In genomic region chr9:136521541-136521940, GRCh38 we compare ENCODE assay signal across 18 cellular contexts. TPM values are rescaled to one million over a fixed set of nuclear protein-coding genes. Genes with fewer than 3 reads are reported as not detected.
DNase-seq lines count a peak whose midpoint lies in the region; ATAC-seq and TF ChIP-seq lines count a peak whose summit lies in the region.
"Had no signal": no experiment of that assay in that cellular context is flagged by ENCODE, and none has a peak within 500 bp of the region (broad histone marks: within the 10 kb centered on the region; RNA-seq: fewer than 3 reads in every experiment).

No MANE protein-coding gene starts in this region.

- H3K36me3 ChIP-seq in left ventricle myocardium inferior (peaks cover 54% of the 10 kb centered on the region), neuronal stem cell (replicated peaks in 1 of 2; ENCODE audit: control insufficient read depth in 2 of 2, insufficient read depth in 2 of 2, low read length in 2 of 2) (peaks cover 54 to 80% of the 10 kb centered on the region in 2 donors)

- no peak overlapping the region for H2BK120ac ChIP-seq in neuronal stem cell (ENCODE audit: low read depth, low read length)

- no peaks in the 10 kb centered on the region for H3K27me3 Mint-ChIP-seq in T-helper 17 cell
- H3K27me3 Mint-ChIP-seq: activated naive CD4-positive, alpha-beta T cell treated with anti-CD3 and anti-CD28 coated beads, Interleukin-2, amount 50 U/mL, for 24 hours; brain had no signal

- H2AK5ac ChIP-seq in neuronal stem cell (ENCODE audit: low read depth, low read length) = no peak overlapping the region

- H3K4me3 ChIP-seq in left ventricle myocardium inferior = no peak overlapping the region
- peak overlapping the region in 1 of 2 donors; percentile 59 for H3K4me3 ChIP-seq in neuronal stem cell (ENCODE audit: low read length in 2 of 2)
- H3K4me3 ChIP-seq: esophagus squamous epithelium, SJCRH30 had no signal

- peak overlapping the region; percentile 29 for H3K23ac ChIP-seq in neuronal stem cell (ENCODE audit: low read depth, low read length, poor library complexity)

- peaks cover 59% of the 10 kb centered on the region for H3K4me1 ChIP-seq in left ventricle myocardium inferior
- peaks cover 0 to 10% of the 10 kb centered on the region in 2 donors for H3K4me1 ChIP-seq in neuronal stem cell (ENCODE audit: control insufficient read depth in 2 of 2, insufficient read depth in 1 of 2, low read depth in 1 of 2, low read length in 2 of 2)

- H3K9me3 ChIP-seq in T-helper 17 cell (ENCODE audit: control insufficient read depth, low read length, poor library complexity, severe bottlenecking) = no peaks in the 10 kb centered on the region
- no peaks in the 10 kb centered on the region for H3K9me3 ChIP-seq in left ventricle myocardium inferior (replicated peaks)
- H3K9me3 ChIP-seq in neuronal stem cell (replicated peaks in 1 of 2; ENCODE audit: control insufficient read depth in 2 of 2, insufficient read depth in 1 of 2, low read depth in 1 of 2, low read length in 2 of 2) = no peaks in the 10 kb centered on the region
- H3K9me3 ChIP-seq: esophagus squamous epithelium, SJCRH30 had no signal

- H3K4ac ChIP-seq in neuronal stem cell (ENCODE audit: low read length) = no peak overlapping the region

- no peaks in the 10 kb centered on the region for H3K36me3 Mint-ChIP-seq in T-helper 17 cell (ENCODE audit: low read depth)
- H3K36me3 Mint-ChIP-seq: activated naive CD4-positive, alpha-beta T cell treated with anti-CD3 and anti-CD28 coated beads, Interleukin-2, amount 50 U/mL, for 24 hours had no signal

- H3K14ac ChIP-seq in neuronal stem cell (ENCODE audit: low read length) = no peak overlapping the region

- H2AFZ ChIP-seq in neuronal stem cell (ENCODE audit: low read length) = no peak overlapping the region

- H3K79me1 ChIP-seq in neuronal stem cell (ENCODE audit: low read depth, low read length) = peaks cover 58% of the 10 kb centered on the region

- intact Hi-C loops in left ventricle myocardium inferior (cut with micrococcal nuclease) = no loop called here

- in situ Hi-C loops in Caki2 (cut with HindIII; ENCODE audit: low pct_unique_long_range_greater_than_20kb, low sequenced_read_pairs) = no loop called here

- no peak for TF ChIP-seq CTCF in left ventricle myocardium inferior (IDR thresholded peaks at IDR 0.05; ENCODE audit: borderline replicate concordance)

- H3K27me3 ChIP-seq in left ventricle myocardium inferior (ENCODE audit: low read depth) = no peaks in the 10 kb centered on the region
- no peaks in the 10 kb centered on the region for H3K27me3 ChIP-seq in neuronal stem cell (ENCODE audit: control insufficient read depth in 3 of 3, insufficient read depth in 3 of 3, low read depth in 1 of 3, low read length in 3 of 3)
- H3K27me3 ChIP-seq: esophagus squamous epithelium, SJCRH30 had no signal

- H3K4me3 Mint-ChIP-seq in T-helper 17 cell = no peak overlapping the region
- H3K4me3 Mint-ChIP-seq: activated naive CD4-positive, alpha-beta T cell treated with anti-CD3 and anti-CD28 coated beads, Interleukin-2, amount 50 U/mL, for 24 hours; activated T-cell treated with anti-CD3 and anti-CD28 coated beads, Interleukin-2, amount 50 U/mL, for 4 hours; brain had no signal

- H3K27ac Mint-ChIP-seq in T-helper 17 cell = peak overlapping the region; percentile 41
- H3K27ac Mint-ChIP-seq: activated naive CD4-positive, alpha-beta T cell treated with anti-CD3 and anti-CD28 coated beads, Interleukin-2, amount 50 U/mL, for 24 hours had no signal

- peak; percentile 56 for DNase-seq in Caki2 (ENCODE audit: low read depth)
- no peak for DNase-seq in T-helper 17 cell
- DNase-seq in left ventricle myocardium inferior = peak; percentile 48
- DNase-seq in neuronal stem cell (ENCODE audit: low spot score) = no peak
- DNase-seq in amniotic stem cell (lab: John Stamatoyannopoulos, UW) = no peak
- no peak for DNase-seq in caudate nucleus (lab: John Stamatoyannopoulos, UW)
- DNase-seq: activated T-cell treated with anti-CD3 and anti-CD28 coated beads, Interleukin-2, amount 50 U/mL, for 4 hours; EL; esophagus squamous epithelium; MM.1S; NCI-H1930; occipital lobe; SJCRH30; stimulated activated CD4-positive, alpha-beta T cell treated with anti-CD3 and anti-CD28 coated beads, Interleukin-2, amount 100 ng/mL, for 48 hours had no signal

- no peak overlapping the region for H3K4me2 ChIP-seq in neuronal stem cell (ENCODE audit: insufficient read depth, low read length, poor library complexity, severe bottlenecking)

- peaks cover 2% of the 10 kb centered on the region for H3K4me1 Mint-ChIP-seq in T-helper 17 cell
- H3K4me1 Mint-ChIP-seq: activated naive CD4-positive, alpha-beta T cell treated with anti-CD3 and anti-CD28 coated beads, Interleukin-2, amount 50 U/mL, for 24 hours had no signal

- H3K27ac ChIP-seq in left ventricle myocardium inferior (replicated peaks) (peak overlapping the region; percentile 45), neuronal stem cell (replicated peaks; ENCODE audit: low read length) (no peak overlapping the region), caudate nucleus (ENCODE audit: low read depth, low read length) (no peak overlapping the region)
- H3K27ac ChIP-seq: SJCRH30 had no signal

- ATAC-seq in T-helper 17 cell (no peak), GM21529 (IDR thresholded peaks at IDR 0.05; ENCODE audit: unreplicated experiment) (no peak), GM21825 (IDR thresholded peaks at IDR 0.05; ENCODE audit: unreplicated experiment) (no peak)
- ATAC-seq: activated T-cell treated with anti-CD3 and anti-CD28 coated beads, Interleukin-2, amount 50 U/mL, for 4 hours had no signal

- H3K18ac ChIP-seq in neuronal stem cell (ENCODE audit: low read length) = peak overlapping the region; percentile 7

- H2BK12ac ChIP-seq in neuronal stem cell (ENCODE audit: low read length) = no peak overlapping the region

- H4K8ac ChIP-seq in neuronal stem cell (ENCODE audit: low read depth, low read length) = no peak overlapping the region

- H4K91ac ChIP-seq in neuronal stem cell (ENCODE audit: low read depth, low read length, poor library complexity) = no peak overlapping the region

- WGBS in neuronal stem cell (ENCODE audit: extremely low coverage in 2 of 2, insufficient read length in 2 of 2, insufficient replicate concordance in 1 of 2), 2 donors = no CpG with 5 or more reads among the region's 10 CpGs

- no peak overlapping the region for H2BK15ac ChIP-seq in neuronal stem cell (ENCODE audit: low read length)

- H3K9ac ChIP-seq in neuronal stem cell (ENCODE audit: low read depth, low read length, poor library complexity) = no peak overlapping the region

- no peak overlapping the region for H2BK5ac ChIP-seq in neuronal stem cell (ENCODE audit: low read length)

RNA-seq across cellular contexts. Expression of gene NOTCH1, which starts 24.3 kb away (rescaled TPM):
- 7.2 and 7.9 TPM in 2 replicates for total RNA-seq in Caki2 (2014; rRNA removed; shearing (Covaris generic); ENCODE audit: low replicate concordance)
- total RNA-seq in T-helper 17 cell (10 to 100 TPM; 31.7 to 37.5 TPM), left ventricle myocardium inferior (17.6 TPM)
- 32.9 TPM for polyA plus RNA-seq in neuronal stem cell (2013, experiment 1 of 2)
- 33.2 TPM for polyA plus RNA-seq in neuronal stem cell (2013, experiment 2 of 2)

RNA-seq across cellular contexts. Expression of gene SEC16A, which starts 38.7 kb away (rescaled TPM):
- 4.4 and 5.4 TPM in 2 replicates for total RNA-seq in Caki2 (2014; rRNA removed; shearing (Covaris generic); ENCODE audit: low replicate concordance)
- 10 to 100 TPM; 71.7 to 74.7 TPM for total RNA-seq in T-helper 17 cell
- 23.4 TPM for total RNA-seq in left ventricle myocardium inferior
- 14.7 TPM for polyA plus RNA-seq in neuronal stem cell (2013, experiment 1 of 2)
- polyA plus RNA-seq in neuronal stem cell (2013, experiment 2 of 2) = 15.9 TPM

Comparison
In these comparisons a context has a peak if more than half of its experiments do, and no peak if none do; other contexts are left out.
1. DNase-seq: peak in Caki2 (single experiment) and left ventricle myocardium inferior (single experiment); none in T-helper 17 cell (0 of 3), neuronal stem cell (single experiment), amniotic stem cell (single experiment) and caudate nucleus (0 of 61).